In genomic region chr4:16884673-16885460, GRCh38 we compare ENCODE assay signal across 21 cellular contexts. TPM values are rescaled to one million over a fixed set of nuclear protein-coding genes. Genes with fewer than 3 reads are reported as not detected.
DNase-seq lines count a peak whose midpoint lies in the region; ATAC-seq, FAIRE-seq and TF ChIP-seq lines count a peak whose summit lies in the region.
"Had no signal": no experiment of that assay in that cellular context is flagged by ENCODE, and none has a peak within 500 bp of the region (broad histone marks: within the 10 kb centered on the region; RNA-seq: fewer than 3 reads in every experiment).

No MANE protein-coding gene starts in this region.

- H3K27me3 Mint-ChIP-seq in CD8-positive, alpha-beta T cell (ENCODE audit: low read depth) = no peaks in the 10 kb centered on the region
- H3K27me3 Mint-ChIP-seq in natural killer cell (ENCODE audit: low read depth in 2 of 2) = no peaks in the 10 kb centered on the region
- H3K27me3 Mint-ChIP-seq: activated naive CD8-positive, alpha-beta T cell treated with anti-CD3 and anti-CD28 coated beads, Interleukin-2, amount 50 U/mL, for 24 hours had no signal

- no peaks in the 10 kb centered on the region for H3K9me2 ChIP-seq in Loucy (replicated peaks; ENCODE audit: low read depth, low read length)

- no peak overlapping the region for H2AFZ ChIP-seq in Loucy (ENCODE audit: low read length)
- H2AFZ ChIP-seq in K562 (ENCODE audit: low read depth, low read length) = no peak overlapping the region

- DNase-seq in CD8-positive, alpha-beta T cell = no peak
- no peak for DNase-seq in K562 (ENCODE audit: extremely low read depth in 1 of 4, low spot score in 3 of 4)
- DNase-seq in natural killer cell = no peak
- no peak for DNase-seq in NCI-H1105 treated with DMSO at 0.1 percent for 48 hours (lab: John Stamatoyannopoulos, UW)
- no peak for DNase-seq in aorta
- DNase-seq in NCI-H2081 treated with DMSO at 0.1 percent for 48 hours (lab: John Stamatoyannopoulos, UW) = no peak
- DNase-seq: activated CD4-positive, CD25-positive, alpha-beta regulatory T cell; activated naive CD8-positive, alpha-beta T cell treated with anti-CD3 and anti-CD28 coated beads, Interleukin-2, amount 50 U/mL, for 24 hours; heart right ventricle; lower lobe of right lung; NCI-H187 treated with DMSO at 0.1 percent for 48 hours; NCI-H446 treated with DMSO at 0.1 percent for 48 hours; SHP77 treated with DMSO at 0.1 percent for 48 hours; stimulated activated CD4-positive, alpha-beta T cell treated with anti-CD3 and anti-CD28 coated beads, Interleukin-4, amount 100 ng/mL, for 1 hour had no signal

- ATAC-seq in CD8-positive, alpha-beta T cell = no peak
- ATAC-seq in K562 = peak; percentile 57; the same call in 1 of the 3 replicates
- ATAC-seq in natural killer cell = peak; percentile 86 to 98 (median 94)
- ATAC-seq in HG02642 (IDR thresholded peaks at IDR 0.05; ENCODE audit: poor library complexity, unreplicated experiment) = no peak
- no peak for ATAC-seq in aorta (ENCODE audit: low FRiP score)
- ATAC-seq: activated naive CD8-positive, alpha-beta T cell treated with anti-CD3 and anti-CD28 coated beads, Interleukin-2, amount 50 U/mL, for 24 hours; esophagus mucosa; heart right ventricle; lower lobe of right lung had no signal

- no peaks in the 10 kb centered on the region for H3K36me3 ChIP-seq in CD8-positive, alpha-beta T cell (ENCODE audit: insufficient read depth, low read length)
- no peaks in the 10 kb centered on the region for H3K36me3 ChIP-seq in Loucy (ENCODE audit: insufficient read depth, low read length)
- no peaks in the 10 kb centered on the region for H3K36me3 ChIP-seq in K562 (ENCODE audit: control insufficient read depth, insufficient read depth, low read length)
- no peaks in the 10 kb centered on the region for H3K36me3 ChIP-seq in aorta (ENCODE audit: control insufficient read depth in 1 of 2, insufficient read depth in 2 of 2, low read length in 1 of 2)
- H3K36me3 ChIP-seq: BLaER1, breast epithelium had no signal

- no peak overlapping the region for H3K4me3 ChIP-seq in CD8-positive, alpha-beta T cell (ENCODE audit: low read depth, low read length)
- H3K4me3 ChIP-seq in Loucy (ENCODE audit: low read length, poor library complexity, severe bottlenecking) (no peak overlapping the region), K562 (no peak overlapping the region), aorta (ENCODE audit: low read length in 2 of 2) (no peak overlapping the region)
- H3K4me3 ChIP-seq: BLaER1, breast epithelium, heart right ventricle, lower lobe of right lung had no signal

- CTCF ChIA-PET in CD8-positive, alpha-beta T cell (lab: Charles Lee) = no interaction called here
- CTCF ChIA-PET in K562 (lab: Yijun Ruan, JAX; ENCODE audit: low intra/inter-chr PET ratio) = no interaction called here

- H4K20me1 ChIP-seq in Loucy (ENCODE audit: insufficient read depth, low read length, poor library complexity, severe bottlenecking) = no peaks in the 10 kb centered on the region
- H4K20me1 ChIP-seq in K562 (replicated peaks; ENCODE audit: control insufficient read depth, insufficient read depth, low read length) = no peaks in the 10 kb centered on the region
- H4K20me1 ChIP-seq: BLaER1 had no signal

- in situ Hi-C loops in K562 (cut with MboI) = no loop called here

- no peaks in the 10 kb centered on the region for H3F3A ChIP-seq in Loucy (ENCODE audit: low read depth)

- peaks cover 20% of the 10 kb centered on the region for H3K4me1 Mint-ChIP-seq in CD8-positive, alpha-beta T cell (ENCODE audit: low read depth)
- peaks cover 31 to 33% of the 10 kb centered on the region in 2 donors for H3K4me1 Mint-ChIP-seq in natural killer cell

- POLR2A ChIA-PET in CD8-positive, alpha-beta T cell (lab: Charles Lee) = no interaction called here
- POLR2A ChIA-PET in K562 (lab: Yijun Ruan, JAX) = no interaction called here

- TF ChIP-seq EP300 in K562 (IDR thresholded peaks at IDR 0.05; ENCODE audit: low read length) = no peak

- H3K4me1 ChIP-seq in CD8-positive, alpha-beta T cell (ENCODE audit: insufficient read depth, low read length) = peaks cover 4% of the 10 kb centered on the region
- H3K4me1 ChIP-seq in Loucy (ENCODE audit: insufficient read depth, low read length, poor library complexity, severe bottlenecking) (no peaks in the 10 kb centered on the region), K562 (replicated peaks in 1 of 2; ENCODE audit: control insufficient read depth in 2 of 2, insufficient read depth in 2 of 2, low read length in 2 of 2) (no peaks in the 10 kb centered on the region), aorta (ENCODE audit: control insufficient read depth in 1 of 2, insufficient read depth in 2 of 2, low read length in 2 of 2) (no peaks in the 10 kb centered on the region)
- H3K4me1 ChIP-seq: BLaER1, breast epithelium, lower lobe of right lung had no signal

- intact Hi-C loops in CD8-positive, alpha-beta T cell (cut with DNase I, micrococcal nuclease) = no loop called here
- intact Hi-C loops in K562 (cut with micrococcal nuclease) = no loop called here
- intact Hi-C loops in natural killer cell (cut with micrococcal nuclease) = no loop called here
- intact Hi-C loops in aorta (cut with DNase I) = no loop called here

- H3K4me2 ChIP-seq in Loucy (ENCODE audit: low read depth, low read length, poor library complexity, severe bottlenecking) = no peak overlapping the region
- H3K4me2 ChIP-seq in K562 (ENCODE audit: insufficient read depth, low read length) = no peak overlapping the region
- H3K4me2 ChIP-seq: BLaER1 had no signal

- H3K9me3 Mint-ChIP-seq in CD8-positive, alpha-beta T cell = no peaks in the 10 kb centered on the region
- no peaks in the 10 kb centered on the region for H3K9me3 Mint-ChIP-seq in natural killer cell
- H3K9me3 Mint-ChIP-seq: activated T-helper 1 cell treated with anti-CD3 and anti-CD28 coated beads, Interleukin-12 subunit alpha, Interleukin-12 subunit beta, Interleukin-2, Interleukin-4 antibody, amounts not matched to agents 30 ng/mL and 10 ng/mL and 1 ng/mL, durations not matched to agents 14 hours and 24 hours and 36 hours had no signal

- no peak for TF ChIP-seq CTCF in CD8-positive, alpha-beta T cell (IDR thresholded peaks at IDR 0.05)
- 0 out of 2 replicates have a peak, but pooled peaks have one; percentile 12 for TF ChIP-seq CTCF in Loucy (conservative IDR thresholded peaks at IDR 0.05; ENCODE audit: low read length)
- no peak for TF ChIP-seq CTCF in K562 (IDR thresholded peaks at IDR 0.05 in 2 of 3, conservative IDR thresholded peaks at IDR 0.05 in 1 of 3; ENCODE audit: insufficient read depth in 2 of 3, low read depth in 1 of 3, low read length in 3 of 3)
- TF ChIP-seq CTCF in natural killer cell (IDR thresholded peaks at IDR 0.05) = no peak

- H3K79me2 ChIP-seq in Loucy (ENCODE audit: insufficient read depth, low read length) (no peaks in the 10 kb centered on the region), K562 (ENCODE audit: control insufficient read depth, insufficient read depth, low read length) (no peaks in the 10 kb centered on the region)

- no TSS peak for BruUV-seq in K562 (replicated peaks; lab: Mats Ljungman, UMichigan)

- no peak overlapping the region for H3K27ac ChIP-seq in CD8-positive, alpha-beta T cell (ENCODE audit: low read depth, low read length)
- H3K27ac ChIP-seq in K562 (ENCODE audit: extremely low read depth, low read depth, low read length) (no peak overlapping the region), aorta (ENCODE audit: low read depth in 1 of 2, low read length in 2 of 2) (no peak overlapping the region)
- H3K27ac ChIP-seq: BLaER1, breast epithelium, heart right ventricle, lower lobe of right lung had no signal

- 6% methylated on average over 8 of the region's 8 CpGs for WGBS in K562 (ENCODE audit: insufficient coverage, low coverage, missing lambda C conversion rate)
- 88 to 94% methylated on average over 8 of the region's 8 CpGs for WGBS in aorta, 2 donors

- no peak for TF ChIP-seq RAD21 in K562 (CRISPR knock-in tag; conservative IDR thresholded peaks at IDR 0.05 in 1 of 2, IDR thresholded peaks at IDR 0.05 in 1 of 2)

- no peak overlapping the region for H3K4me3 Mint-ChIP-seq in CD8-positive, alpha-beta T cell
- H3K4me3 Mint-ChIP-seq in natural killer cell = peak overlapping the region; percentile 78
- H3K4me3 Mint-ChIP-seq: activated naive CD8-positive, alpha-beta T cell treated with anti-CD3 and anti-CD28 coated beads, Interleukin-2, amount 50 U/mL, for 24 hours; activated T-helper 1 cell treated with anti-CD3 and anti-CD28 coated beads, Interleukin-12 subunit alpha, Interleukin-12 subunit beta, Interleukin-2, Interleukin-4 antibody, amounts not matched to agents 30 ng/mL and 10 ng/mL and 1 ng/mL, durations not matched to agents 14 hours and 24 hours and 36 hours had no signal

- no peaks in the 10 kb centered on the region for H3K27me3 ChIP-seq in CD8-positive, alpha-beta T cell (ENCODE audit: insufficient read depth, low read length)
- H3K27me3 ChIP-seq in Loucy (ENCODE audit: insufficient read depth, low read length, poor library complexity, severe bottlenecking) (no peaks in the 10 kb centered on the region), K562 (ENCODE audit: control insufficient read depth in 2 of 2, insufficient read depth in 2 of 2, low read length in 2 of 2) (no peaks in the 10 kb centered on the region), aorta (ENCODE audit: control insufficient read depth in 1 of 2, insufficient read depth in 2 of 2, low read length in 1 of 2) (no peaks in the 10 kb centered on the region)
- H3K27me3 ChIP-seq: BLaER1, breast epithelium, heart right ventricle had no signal

- FAIRE-seq in K562 (lab: Jason Lieb, UNC) = no peak

- H3K36me3 Mint-ChIP-seq in CD8-positive, alpha-beta T cell = no peaks in the 10 kb centered on the region
- no peaks in the 10 kb centered on the region for H3K36me3 Mint-ChIP-seq in natural killer cell

- H3K9ac ChIP-seq in Loucy (ENCODE audit: low read depth, low read length, poor library complexity, severe bottlenecking) = no peak overlapping the region
- no peak overlapping the region for H3K9ac ChIP-seq in K562 (ENCODE audit: insufficient read depth in 1 of 2, low read depth in 2 of 2, low read length in 2 of 2)
- H3K9ac ChIP-seq: BLaER1 had no signal

- peak overlapping the region; percentile 22 for H3K27ac Mint-ChIP-seq in CD8-positive, alpha-beta T cell
- peak overlapping the region; percentile 3 to 84 for H3K27ac Mint-ChIP-seq in natural killer cell
- H3K27ac Mint-ChIP-seq: activated naive CD8-positive, alpha-beta T cell treated with anti-CD3 and anti-CD28 coated beads, Interleukin-2, amount 50 U/mL, for 24 hours; activated T-helper 1 cell treated with anti-CD3 and anti-CD28 coated beads, Interleukin-12 subunit alpha, Interleukin-12 subunit beta, Interleukin-2, Interleukin-4 antibody, amounts not matched to agents 30 ng/mL and 10 ng/mL and 1 ng/mL, durations not matched to agents 14 hours and 24 hours and 36 hours had no signal

- no peak for TF ChIP-seq POLR2A in K562 (conservative IDR thresholded peaks at IDR 0.05)

- no peaks in the 10 kb centered on the region for H3K9me3 ChIP-seq in CD8-positive, alpha-beta T cell (ENCODE audit: low read length)
- H3K9me3 ChIP-seq in Loucy (ENCODE audit: insufficient read depth, low read depth, low read length) (no peaks in the 10 kb centered on the region), K562 (replicated peaks; ENCODE audit: control insufficient read depth, insufficient read depth, low read depth, low read length) (no peaks in the 10 kb centered on the region), aorta (ENCODE audit: control insufficient read depth, low read length) (no peaks in the 10 kb centered on the region)
- H3K9me3 ChIP-seq: BLaER1, breast epithelium, heart right ventricle, lower lobe of right lung had no signal

- H3K9me1 ChIP-seq in K562 (ENCODE audit: control insufficient read depth, insufficient read depth, low read length) = no peaks in the 10 kb centered on the region

RNA-seq across cellular contexts. Expression of gene LDB2, which starts 13.6 kb away (rescaled TPM):
- not detected for total RNA-seq in CD8-positive, alpha-beta T cell
- total RNA-seq in K562 (2011; cell fraction: chromatin; rRNA removed; ENCODE audit: low replicate concordance) = not detected in 2 replicates
- total RNA-seq in K562 (2011; cell fraction: nucleolus; rRNA removed) = not detected in 2 replicates
- total RNA-seq in K562 (2011; cell fraction: nucleoplasm; rRNA removed) = 0.92 TPM in 1 of 2 replicates, not detected in the other
- total RNA-seq in K562 (2014; rRNA removed) (not detected in 2 replicates), K562 (2014; rRNA removed; fragmentation: Illumina TruSeq; extraction: Trizol) (not detected in 2 replicates), K562 (2015; rRNA removed; fragmentation: Illumina TruSeq; extraction: Trizol) (not detected in 2 replicates), K562 (2021) (0.20 and 0.36 TPM in 2 replicates), natural killer cell (10 to 100 TPM in 2 of 3 donors, 1 to 10 TPM in 1; 8.2 to 14.2 (median 13.6) TPM), aorta (100 to 1,000 TPM in 1 of 2 donors, 10 to 100 TPM in 1; 91.5 to 128 TPM)
- polyA plus RNA-seq in K562 (2011; rRNA removed) (not detected in 2 replicates), K562 (2014; fragmentation: Illumina TruSeq; extraction: Trizol) (not detected in 2 replicates), K562 (2014; fragmentation: Nextera tagmentation; extraction: Ambion mirVana) (under 1 TPM in 1 of 2 experiments, not detected in 1; 0.10 TPM), K562 (2014; rRNA removed) (not detected in 2 replicates), aorta (10 to 100 TPM; 11.0 to 20.0 TPM)
- polyA plus RNA-seq in K562 (2011; cell fraction: cytosol; rRNA removed) = 0.13 TPM in 1 of 2 replicates, not detected in the other
- 0.16 TPM in 1 of 2 replicates, not detected in the other for polyA plus RNA-seq in K562 (2011; cell fraction: nucleus; rRNA removed)
- 0.03 and 0.12 TPM in 2 replicates for polyA plus RNA-seq in K562 (2012)
- 0.14 TPM in 1 of 2 replicates, not detected in the other for polyA minus RNA-seq in K562 (2011; rRNA and poly(A)+ RNA removed)
- polyA minus RNA-seq in K562 (2011; cell fraction: cytosol; rRNA and poly(A)+ RNA removed) = not detected in 2 replicates
- polyA minus RNA-seq in K562 (2011; cell fraction: nucleus; rRNA and poly(A)+ RNA removed) = not detected in 2 replicates
- total RNA-seq: activated T-helper 1 cell treated with anti-CD3 and anti-CD28 coated beads, Interleukin-12 subunit alpha, Interleukin-12 subunit beta, Interleukin-2, Interleukin-4 antibody, amounts not matched to agents 30 ng/mL and 10 ng/mL and 1 ng/mL, durations not matched to agents 14 hours and 24 hours and 36 hours; myocyte had no signal

Comparison
In these comparisons a context has a peak if more than half of its experiments do, and no peak if none do; other contexts are left out.
1. ATAC-seq: peak in K562 (single experiment) and natural killer cell (3 of 3); none in CD8-positive, alpha-beta T cell (single experiment), HG02642 (single experiment) and aorta (single experiment).
2. RNA of gene LDB2, which starts 13.6 kb away (total RNA-seq): 91.5 to 128 TPM in aorta and 8.2 to 14.2 TPM in natural killer cell; not detected in CD8-positive, alpha-beta T cell and 0.20 to 0.92 TPM in K562; every median in the first group is over 4 times any median in the second.